ENCODE assay signal across 13 cellular contexts in genomic region chr1:211516097-211516762, GRCh38. TPM values are rescaled to one million over a fixed set of nuclear protein-coding genes. Genes with fewer than 3 reads are reported as not detected.
DNase-seq lines count a peak whose midpoint lies in the region; ATAC-seq and TF ChIP-seq lines count a peak whose summit lies in the region.
"Not testable (repeated sequence)": the region's sequence is repeated elsewhere in the genome, so short reads cannot be mapped to it uniquely, and the experiment has no call there.
"Had no signal": no experiment of that assay in that cellular context is flagged by ENCODE, and none has a peak within 500 bp of the region (broad histone marks: within the 10 kb centered on the region; RNA-seq: fewer than 3 reads in every experiment).

No MANE protein-coding gene starts in this region.

- TF ChIP-seq EP300 in upper lobe of left lung (IDR thresholded peaks at IDR 0.05): not testable (repeated sequence)

- H3K27ac ChIP-seq in CD4-positive, CD25-positive, alpha-beta regulatory T cell (ENCODE audit: insufficient read depth, low read length, poor library complexity, severe bottlenecking); IMR-90 (ENCODE audit: insufficient read depth, low read length); lower lobe of right lung; upper lobe of left lung: not testable (repeated sequence)
- H3K27ac ChIP-seq in Peyer's patch: peak overlapping the region in 3 of 4 donors; percentile 67 to 97 (median 84)
- peak overlapping the region; percentile 53 for H3K27ac ChIP-seq in epithelial cell of prostate

- not testable (repeated sequence) for H3K56ac ChIP-seq in IMR-90 (ENCODE audit: extremely low read depth, insufficient read depth, low read length)

- H2BK5ac ChIP-seq in IMR-90 (ENCODE audit: low read depth, low read length, poor library complexity, severe bottlenecking): not testable (repeated sequence)

- not testable (repeated sequence) for H3K14ac ChIP-seq in IMR-90 (replicated peaks; ENCODE audit: low read depth, low read length)

- H3K18ac ChIP-seq in IMR-90 (ENCODE audit: low read depth, low read length): not testable (repeated sequence)

- H2AFZ ChIP-seq in IMR-90 (replicated peaks; ENCODE audit: low read length, poor library complexity): peak overlapping the region; percentile 93

- H2BK120ac ChIP-seq in IMR-90 (ENCODE audit: low read depth, low read length): 0 out of 2 replicates have a peak overlapping the region, but pooled peaks have one; percentile 33

- H3K23ac ChIP-seq in IMR-90 (ENCODE audit: low read depth, low read length): 0 out of 2 replicates have a peak overlapping the region, but pooled peaks have one; percentile 29

- not testable (repeated sequence) for H3K4me3 ChIP-seq in CD4-positive, CD25-positive, alpha-beta regulatory T cell (ENCODE audit: low read depth, low read length); IMR-90 (ENCODE audit: insufficient read depth, low read depth, low read length)
- H3K4me3 ChIP-seq in Peyer's patch (peak overlapping the region in 2 of 4 donors; percentile 38 to 51), lower lobe of right lung (peak overlapping the region; percentile 48), upper lobe of left lung (peak overlapping the region in 3 of 4 donors; percentile 24 to 42 (median 32))

- H3K9me3 ChIP-seq in CD4-positive, CD25-positive, alpha-beta regulatory T cell (ENCODE audit: control insufficient read depth in 2 of 2, low read length in 2 of 2); IMR-90 (ENCODE audit: control insufficient read depth, insufficient read depth, low read length); Peyer's patch; lower lobe of right lung; upper lobe of left lung: not testable (repeated sequence)

- H2AK5ac ChIP-seq in IMR-90 (ENCODE audit: low read depth, low read length): not testable (repeated sequence)

- CTCF ChIA-PET in IMR-90 (lab: Yijun Ruan, JAX): interaction anchor here (1.5 kb wide), 1 partner anchor 12 kb away, joined by 4 read pairs; no protein-coding TSS in a partner anchor

- H3K4me2 ChIP-seq in IMR-90 (ENCODE audit: low read depth, low read length): not testable (repeated sequence)

- H3K79me1 ChIP-seq in IMR-90 (ENCODE audit: low read depth in 1 of 2, low read length in 2 of 2): not testable (repeated sequence)

- peaks cover 0 to 19% (median 12%) of the 10 kb centered on the region in 4 donors for H3K4me1 Mint-ChIP-seq in CD4-positive, CD25-positive, alpha-beta regulatory T cell
- H3K4me1 Mint-ChIP-seq in activated naive CD8-positive, alpha-beta T cell treated with anti-CD3 and anti-CD28 coated beads, Interleukin-2, amount 10 ng/mL, durations not matched to agents 7 days and 5 days: peaks cover 26% of the 10 kb centered on the region
- peaks cover 36% of the 10 kb centered on the region for H3K4me1 Mint-ChIP-seq in osteocyte (ENCODE audit: unreplicated experiment)

- not testable (repeated sequence) for H3K9ac ChIP-seq in IMR-90 (ENCODE audit: low read depth, low read length)

- ATAC-seq in CD4-positive, CD25-positive, alpha-beta regulatory T cell (ENCODE audit: low read depth in 2 of 2); IMR-90 (ENCODE audit: low read depth); activated naive CD8-positive, alpha-beta T cell treated with anti-CD3 and anti-CD28 coated beads, Interleukin-2, amount 10 ng/mL, durations not matched to agents 7 days and 5 days (ENCODE audit: low read depth); lower lobe of right lung; upper lobe of left lung (ENCODE audit: low FRiP score in 2 of 2): not testable (repeated sequence)

- H3K4ac ChIP-seq in IMR-90 (ENCODE audit: low read depth, low read length): not testable (repeated sequence)

- H3K27ac Mint-ChIP-seq in CD4-positive, CD25-positive, alpha-beta regulatory T cell: peak overlapping the region in 1 of 3 donors; percentile 56
- H3K27ac Mint-ChIP-seq in activated naive CD8-positive, alpha-beta T cell treated with anti-CD3 and anti-CD28 coated beads, Interleukin-2, amount 10 ng/mL, durations not matched to agents 7 days and 5 days: not testable (repeated sequence)
- H3K27ac Mint-ChIP-seq in osteocyte (ENCODE audit: unreplicated experiment): peak overlapping the region; percentile 8

- dilution Hi-C loops in IMR-90 (cut with HindIII; ENCODE audit: low sequenced_read_pairs, unreplicated experiment): not testable (repeated sequence)

- not testable (repeated sequence) for H4K20me1 ChIP-seq in IMR-90 (ENCODE audit: insufficient read depth, low read length)

- H2BK15ac ChIP-seq in IMR-90 (ENCODE audit: low read depth, low read length): 0 out of 3 replicates have a peak overlapping the region, but pooled peaks have one; percentile 38

- H2AK9ac ChIP-seq in IMR-90 (replicated peaks; ENCODE audit: low read depth, low read length, poor library complexity): not testable (repeated sequence)

- not testable (repeated sequence) for H2BK20ac ChIP-seq in IMR-90 (ENCODE audit: low read depth, low read length)

- not testable (repeated sequence) for TF ChIP-seq POLR2A in IMR-90 (IDR thresholded peaks at IDR 0.05; ENCODE audit: low read depth, low read length); Peyer's patch (IDR thresholded peaks at IDR 0.05); upper lobe of left lung (IDR thresholded peaks at IDR 0.05)

- H4K91ac ChIP-seq in IMR-90 (ENCODE audit: insufficient read depth, low read depth, low read length): not testable (repeated sequence)

- H3K27me3 ChIP-seq in CD4-positive, CD25-positive, alpha-beta regulatory T cell (ENCODE audit: control insufficient read depth, insufficient read depth, low read length); IMR-90 (ENCODE audit: control insufficient read depth, insufficient read depth, low read length); Peyer's patch; lower lobe of right lung (ENCODE audit: low read depth); upper lobe of left lung: not testable (repeated sequence)

- peaks cover 17% of the 10 kb centered on the region for H3K4me1 ChIP-seq in CD4-positive, CD25-positive, alpha-beta regulatory T cell (ENCODE audit: control insufficient read depth, insufficient read depth, low read length, poor library complexity, severe bottlenecking)
- not testable (repeated sequence) for H3K4me1 ChIP-seq in IMR-90 (ENCODE audit: control insufficient read depth, insufficient read depth, low read length)
- H3K4me1 ChIP-seq in Peyer's patch: peaks cover 0 to 20% (median 5%) of the 10 kb centered on the region in 4 donors
- H3K4me1 ChIP-seq in lower lobe of right lung: peaks cover 21% of the 10 kb centered on the region
- H3K4me1 ChIP-seq in upper lobe of left lung: peaks cover 13 to 19% (median 16%) of the 10 kb centered on the region in 4 donors

- in situ Hi-C loops in IMR-90 (cut with MboI; ENCODE audit: low sequenced_read_pairs): loop anchor here (5.0 kb wide), 1 partner anchor 141 kb away; no protein-coding TSS in a partner anchor

- peaks cover 21% of the 10 kb centered on the region for H3K27me3 Mint-ChIP-seq in CD4-positive, CD25-positive, alpha-beta regulatory T cell
- H3K27me3 Mint-ChIP-seq in activated naive CD8-positive, alpha-beta T cell treated with anti-CD3 and anti-CD28 coated beads, Interleukin-2, amount 10 ng/mL, durations not matched to agents 7 days and 5 days; osteocyte (ENCODE audit: unreplicated experiment): not testable (repeated sequence)

- not testable (repeated sequence) for TF ChIP-seq CTCF in IMR-90 (conservative IDR thresholded peaks at IDR 0.05; ENCODE audit: low read depth, low read length); Peyer's patch (IDR thresholded peaks at IDR 0.05); lower lobe of right lung (IDR thresholded peaks at IDR 0.05); osteocyte (IDR thresholded peaks at IDR 0.05); upper lobe of left lung (IDR thresholded peaks at IDR 0.05)

- 93% methylated on average over 4 of the region's 21 CpGs; no CpG with 5 or more reads in 1 of the 2 experiments for WGBS in IMR-90 (ENCODE audit: extremely low coverage in 2 of 2, insufficient read length in 1 of 2), 2 experiments
- 90 to 93% methylated on average over 19 to 21 of the region's 21 CpGs for WGBS in upper lobe of left lung, 2 donors

- not testable (repeated sequence) for H3K9me3 Mint-ChIP-seq in CD4-positive, CD25-positive, alpha-beta regulatory T cell; activated naive CD8-positive, alpha-beta T cell treated with anti-CD3 and anti-CD28 coated beads, Interleukin-2, amount 10 ng/mL, durations not matched to agents 7 days and 5 days; osteocyte (ENCODE audit: unreplicated experiment)

- H3K9me1 ChIP-seq in IMR-90 (ENCODE audit: insufficient read depth, low read length): not testable (repeated sequence)

- peak overlapping the region in 3 of 4 donors; percentile 31 to 62 (median 32) for H3K4me3 Mint-ChIP-seq in CD4-positive, CD25-positive, alpha-beta regulatory T cell
- H3K4me3 Mint-ChIP-seq in activated naive CD8-positive, alpha-beta T cell treated with anti-CD3 and anti-CD28 coated beads, Interleukin-2, amount 10 ng/mL, durations not matched to agents 7 days and 5 days: peak overlapping the region; percentile 63
- H3K4me3 Mint-ChIP-seq in osteocyte (ENCODE audit: unreplicated experiment): not testable (repeated sequence)

- peak overlapping the region; percentile 88 to 95; a peak in 3 of 4 replicates for H4K8ac ChIP-seq in IMR-90 (ENCODE audit: low read depth in 2 of 2, low read length in 2 of 2)

- not testable (repeated sequence) for H3K36me3 ChIP-seq in CD4-positive, CD25-positive, alpha-beta regulatory T cell (ENCODE audit: control insufficient read depth, insufficient read depth, low read length); IMR-90 (ENCODE audit: control insufficient read depth, insufficient read depth, low read length); Peyer's patch; lower lobe of right lung; upper lobe of left lung

- not testable (repeated sequence) for DNase-seq in CD4-positive, CD25-positive, alpha-beta regulatory T cell; IMR-90; activated naive CD8-positive, alpha-beta T cell treated with anti-CD3 and anti-CD28 coated beads, Interleukin-2, amount 10 ng/mL, durations not matched to agents 7 days and 5 days; epithelial cell of prostate (ENCODE audit: low read depth, low spot score); lower lobe of right lung; osteocyte (ENCODE audit: extremely low spot score, unreplicated experiment); upper lobe of left lung
- peak in 1 of 3 donors; percentile 51 for DNase-seq in Peyer's patch

- not testable (repeated sequence) for TF ChIP-seq RAD21 in IMR-90 (IDR thresholded peaks at IDR 0.05; ENCODE audit: low read length)

- POLR2A ChIA-PET in IMR-90 (lab: Charles Lee; ENCODE audit: unreplicated experiment): not testable (repeated sequence)
- POLR2A ChIA-PET in activated naive CD8-positive, alpha-beta T cell treated with anti-CD3 and anti-CD28 coated beads, Interleukin-2, amount 10 ng/mL, durations not matched to agents 7 days and 5 days (lab: Charles Lee): interaction anchor here (1.7 kb wide), 1 partner anchor 145 kb away, joined by 4 read pairs; no protein-coding TSS in a partner anchor

- not testable (repeated sequence) for BruUV-seq in IMR-90 (replicated peaks; lab: Mats Ljungman, UMichigan)

- intact Hi-C loops in IMR-90 (cut with micrococcal nuclease); lower lobe of right lung (cut with DNase I): not testable (repeated sequence)

- not testable (repeated sequence) for H3K36me3 Mint-ChIP-seq in CD4-positive, CD25-positive, alpha-beta regulatory T cell; activated naive CD8-positive, alpha-beta T cell treated with anti-CD3 and anti-CD28 coated beads, Interleukin-2, amount 10 ng/mL, durations not matched to agents 7 days and 5 days; osteocyte (ENCODE audit: unreplicated experiment)

- H4K5ac ChIP-seq in IMR-90 (ENCODE audit: low read depth, low read length): not testable (repeated sequence)

RNA-seq across cellular contexts. Expression of gene RD3, which starts 24.3 kb away (rescaled TPM):
- not detected for total RNA-seq in CD4-positive, CD25-positive, alpha-beta regulatory T cell
- not detected for polyA plus RNA-seq in CD4-positive, CD25-positive, alpha-beta regulatory T cell
- total RNA-seq in IMR-90 (2012; rRNA removed) (not detected in 2 replicates), Peyer's patch (under 1 TPM in 1 of 4 donors, not detected in 3; 0.27 TPM), lower lobe of right lung (0.12 TPM), osteocyte (not detected in 2 replicates), upper lobe of left lung (under 1 TPM in 4 of 6 donors, not detected in 2; 0.14 to 0.37 (median 0.17) TPM)
- polyA plus RNA-seq in IMR-90 (2012; rRNA removed): not detected in 2 replicates
- not detected in 2 replicates for polyA plus RNA-seq in IMR-90 (2012; cell fraction: cytosol; rRNA removed)
- polyA plus RNA-seq in IMR-90 (2012; cell fraction: nucleus; rRNA removed; ENCODE audit: low replicate concordance): not detected in 2 replicates
- total RNA-seq in activated naive CD8-positive, alpha-beta T cell treated with anti-CD3 and anti-CD28 coated beads, Interleukin-2, amount 10 ng/mL, durations not matched to agents 7 days and 5 days: not detected
- total RNA-seq: activated CD4-positive, alpha-beta T cell treated with anti-CD3 and anti-CD28 coated beads for 36 hours; activated CD8-positive, alpha-beta memory T cell treated with anti-CD3 and anti-CD28 coated beads, Interleukin-2, amount 10 ng/mL, durations not matched to agents 7 days and 5 days; bronchial epithelial cell; dermis blood vessel endothelial cell; RPMI7951 had no signal
